Comparison of ENCODE assay signal across 1 cellular context in the genomic region with DNA sequence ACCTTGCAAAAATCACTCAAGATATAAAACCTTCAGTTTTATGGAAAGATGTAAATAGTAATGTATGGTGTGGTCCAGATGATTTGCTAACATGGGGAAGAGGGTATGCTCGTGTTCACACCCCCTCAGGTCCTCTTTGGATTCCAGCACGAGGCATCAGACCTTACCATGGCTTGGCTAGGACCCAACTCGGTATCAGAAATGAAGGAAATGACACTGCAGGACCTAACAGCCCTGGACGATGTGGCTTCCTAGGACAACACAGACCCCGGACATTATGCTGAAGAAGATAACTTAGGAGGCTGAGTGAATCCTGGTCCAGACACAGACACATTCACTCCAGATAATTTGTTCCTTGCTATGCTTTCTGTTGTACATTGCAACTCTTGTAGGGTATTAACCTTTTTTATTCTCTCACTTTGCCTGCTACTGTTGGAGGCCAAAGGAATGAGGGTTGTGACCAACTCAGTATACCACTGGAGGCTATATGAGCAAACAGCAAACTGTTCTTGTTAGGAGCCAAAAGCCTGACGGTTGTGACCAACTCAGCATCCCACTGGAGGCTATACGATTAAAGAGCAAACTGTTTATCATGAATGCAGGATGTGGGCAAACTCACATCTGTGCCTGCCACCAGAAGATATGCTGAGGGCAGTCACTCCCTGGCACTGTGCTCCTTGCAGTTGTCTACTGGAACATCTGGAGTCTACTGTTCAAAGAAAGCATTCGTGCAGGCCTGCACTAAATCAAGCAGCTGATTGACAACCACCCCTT.
A peak's percentile ranks its signal among the peaks of the same experiment; 100 is the strongest.
TF ChIP-seq lines count a peak whose summit lies in the region.

No MANE protein-coding gene starts in this region.

TF ChIP-seq in K562, 482 proteins besides CTCF, POLR2A, EP300 and RAD21 (continued from another document and continues in another):
- TF ChIP-seq, protein P1, sequence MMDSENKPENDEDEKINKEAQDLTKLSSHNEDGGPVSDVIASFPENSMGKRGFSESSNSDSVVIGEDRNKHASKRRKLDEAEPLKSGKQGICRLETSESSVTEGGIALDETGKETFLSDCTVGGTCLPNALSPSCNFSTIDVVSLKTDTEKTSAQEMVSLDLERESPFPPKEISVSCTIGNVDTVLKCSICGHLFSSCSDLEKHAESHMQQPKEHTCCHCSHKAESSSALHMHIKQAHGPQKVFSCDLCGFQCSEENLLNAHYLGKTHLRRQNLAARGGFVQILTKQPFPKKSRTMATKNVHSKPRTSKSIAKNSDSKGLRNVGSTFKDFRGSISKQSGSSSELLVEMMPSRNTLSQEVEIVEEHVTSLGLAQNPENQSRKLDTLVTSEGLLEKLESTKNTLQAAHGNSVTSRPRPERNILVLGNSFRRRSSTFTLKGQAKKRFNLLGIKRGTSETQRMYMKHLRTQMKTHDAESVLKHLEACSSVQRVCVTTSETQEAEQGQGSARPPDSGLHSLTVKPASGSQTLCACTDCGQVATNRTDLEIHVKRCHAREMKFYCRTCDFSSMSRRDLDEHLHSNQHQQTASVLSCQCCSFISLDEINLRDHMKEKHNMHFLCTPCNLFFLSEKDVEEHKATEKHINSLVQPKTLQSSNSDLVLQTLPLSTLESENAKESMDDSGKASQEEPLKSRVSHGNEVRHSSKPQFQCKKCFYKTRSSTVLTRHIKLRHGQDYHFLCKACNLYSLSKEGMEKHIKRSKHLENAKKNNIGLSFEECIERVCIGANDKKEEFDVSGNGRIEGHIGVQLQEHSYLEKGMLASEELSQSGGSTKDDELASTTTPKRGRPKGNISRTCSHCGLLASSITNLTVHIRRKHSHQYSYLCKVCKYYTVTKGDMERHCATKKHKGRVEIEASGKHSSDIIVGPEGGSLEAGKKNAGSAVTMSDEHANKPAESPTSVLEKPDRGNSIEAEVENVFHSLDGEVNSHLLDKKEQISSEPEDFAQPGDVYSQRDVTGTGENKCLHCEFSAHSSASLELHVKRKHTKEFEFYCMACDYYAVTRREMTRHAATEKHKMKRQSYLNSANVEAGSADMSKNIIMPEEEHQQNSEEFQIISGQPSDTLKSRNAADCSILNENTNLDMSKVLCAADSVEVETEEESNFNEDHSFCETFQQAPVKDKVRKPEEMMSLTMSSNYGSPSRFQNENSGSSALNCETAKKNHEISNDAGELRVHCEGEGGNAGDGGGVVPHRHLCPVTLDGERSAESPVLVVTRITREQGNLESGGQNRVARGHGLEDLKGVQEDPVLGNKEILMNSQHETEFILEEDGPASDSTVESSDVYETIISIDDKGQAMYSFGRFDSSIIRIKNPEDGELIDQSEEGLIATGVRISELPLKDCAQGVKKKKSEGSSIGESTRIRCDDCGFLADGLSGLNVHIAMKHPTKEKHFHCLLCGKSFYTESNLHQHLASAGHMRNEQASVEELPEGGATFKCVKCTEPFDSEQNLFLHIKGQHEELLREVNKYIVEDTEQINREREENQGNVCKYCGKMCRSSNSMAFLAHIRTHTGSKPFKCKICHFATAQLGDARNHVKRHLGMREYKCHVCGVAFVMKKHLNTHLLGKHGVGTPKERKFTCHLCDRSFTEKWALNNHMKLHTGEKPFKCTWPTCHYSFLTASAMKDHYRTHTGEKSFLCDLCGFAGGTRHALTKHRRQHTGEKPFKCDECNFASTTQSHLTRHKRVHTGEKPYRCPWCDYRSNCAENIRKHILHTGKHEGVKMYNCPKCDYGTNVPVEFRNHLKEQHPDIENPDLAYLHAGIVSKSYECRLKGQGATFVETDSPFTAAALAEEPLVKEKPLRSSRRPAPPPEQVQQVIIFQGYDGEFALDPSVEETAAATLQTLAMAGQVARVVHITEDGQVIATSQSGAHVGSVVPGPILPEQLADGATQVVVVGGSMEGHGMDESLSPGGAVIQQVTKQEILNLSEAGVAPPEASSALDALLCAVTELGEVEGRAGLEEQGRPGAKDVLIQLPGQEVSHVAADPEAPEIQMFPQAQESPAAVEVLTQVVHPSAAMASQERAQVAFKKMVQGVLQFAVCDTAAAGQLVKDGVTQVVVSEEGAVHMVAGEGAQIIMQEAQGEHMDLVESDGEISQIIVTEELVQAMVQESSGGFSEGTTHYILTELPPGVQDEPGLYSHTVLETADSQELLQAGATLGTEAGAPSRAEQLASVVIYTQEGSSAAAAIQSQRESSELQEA (IDR thresholded peaks at IDR 0.05; ENCODE audit: low read depth), result no peak
- no peak for TF ChIP-seq KLF13 (tag; IDR thresholded peaks at IDR 0.05; ENCODE audit: borderline replicate concordance, low read depth)
- no peak for TF ChIP-seq RBM25 (IDR thresholded peaks at IDR 0.05; ENCODE audit: low read depth, low read length, severe bottlenecking)
- peak in 1 of 2 experiments; percentile 61 for TF ChIP-seq E2F6 (IDR thresholded peaks at IDR 0.05; ENCODE audit: borderline replicate concordance in 1 of 2, extremely low read depth in 1 of 2, insufficient read depth in 1 of 2, insufficient read length in 1 of 2, low read depth in 1 of 2, low read length in 1 of 2, poor library complexity in 1 of 2, severe bottlenecking in 1 of 2)
- no peak for TF ChIP-seq ZNF449 (CRISPR knock-in tag; IDR thresholded peaks at IDR 0.05)
- TF ChIP-seq, protein P2, sequence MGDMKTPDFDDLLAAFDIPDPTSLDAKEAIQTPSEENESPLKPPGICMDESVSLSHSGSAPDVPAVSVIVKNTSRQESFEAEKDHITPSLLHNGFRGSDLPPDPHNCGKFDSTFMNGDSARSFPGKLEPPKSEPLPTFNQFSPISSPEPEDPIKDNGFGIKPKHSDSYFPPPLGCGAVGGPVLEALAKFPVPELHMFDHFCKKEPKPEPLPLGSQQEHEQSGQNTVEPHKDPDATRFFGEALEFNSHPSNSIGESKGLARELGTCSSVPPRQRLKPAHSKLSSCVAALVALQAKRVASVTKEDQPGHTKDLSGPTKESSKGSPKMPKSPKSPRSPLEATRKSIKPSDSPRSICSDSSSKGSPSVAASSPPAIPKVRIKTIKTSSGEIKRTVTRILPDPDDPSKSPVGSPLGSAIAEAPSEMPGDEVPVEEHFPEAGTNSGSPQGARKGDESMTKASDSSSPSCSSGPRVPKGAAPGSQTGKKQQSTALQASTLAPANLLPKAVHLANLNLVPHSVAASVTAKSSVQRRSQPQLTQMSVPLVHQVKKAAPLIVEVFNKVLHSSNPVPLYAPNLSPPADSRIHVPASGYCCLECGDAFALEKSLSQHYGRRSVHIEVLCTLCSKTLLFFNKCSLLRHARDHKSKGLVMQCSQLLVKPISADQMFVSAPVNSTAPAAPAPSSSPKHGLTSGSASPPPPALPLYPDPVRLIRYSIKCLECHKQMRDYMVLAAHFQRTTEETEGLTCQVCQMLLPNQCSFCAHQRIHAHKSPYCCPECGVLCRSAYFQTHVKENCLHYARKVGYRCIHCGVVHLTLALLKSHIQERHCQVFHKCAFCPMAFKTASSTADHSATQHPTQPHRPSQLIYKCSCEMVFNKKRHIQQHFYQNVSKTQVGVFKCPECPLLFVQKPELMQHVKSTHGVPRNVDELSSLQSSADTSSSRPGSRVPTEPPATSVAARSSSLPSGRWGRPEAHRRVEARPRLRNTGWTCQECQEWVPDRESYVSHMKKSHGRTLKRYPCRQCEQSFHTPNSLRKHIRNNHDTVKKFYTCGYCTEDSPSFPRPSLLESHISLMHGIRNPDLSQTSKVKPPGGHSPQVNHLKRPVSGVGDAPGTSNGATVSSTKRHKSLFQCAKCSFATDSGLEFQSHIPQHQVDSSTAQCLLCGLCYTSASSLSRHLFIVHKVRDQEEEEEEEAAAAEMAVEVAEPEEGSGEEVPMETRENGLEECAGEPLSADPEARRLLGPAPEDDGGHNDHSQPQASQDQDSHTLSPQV (IDR thresholded peaks at IDR 0.05), result peak; percentile 87
- TF ChIP-seq TAF15 (IDR thresholded peaks at IDR 0.05; ENCODE audit: low read depth, low read length), result no peak
- no peak for TF ChIP-seq ZNF133 (CRISPR knock-in tag; IDR thresholded peaks at IDR 0.05)
- TF ChIP-seq MTA2 (IDR thresholded peaks at IDR 0.05; ENCODE audit: low read depth), result 0 out of 2 replicates have a peak, but pooled peaks have one; percentile 6
- TF ChIP-seq TEAD4 (IDR thresholded peaks at IDR 0.05; ENCODE audit: low read length), result peak; percentile 61
- no peak for TF ChIP-seq TEAD4 (CRISPR knock-in tag; IDR thresholded peaks at IDR 0.05; ENCODE audit: borderline replicate concordance)
- no peak for TF ChIP-seq ZNF146 (CRISPR knock-in tag; IDR thresholded peaks at IDR 0.05; ENCODE audit: unreplicated experiment)
- peak; percentile 48 for TF ChIP-seq NCOR1 (IDR thresholded peaks at IDR 0.05)
- no peak for TF ChIP-seq ZNF282 (CRISPR knock-in tag; IDR thresholded peaks at IDR 0.05)
- 0 out of 2 replicates have a peak, but pooled peaks have one; percentile 18 for TF ChIP-seq EP400 (IDR thresholded peaks at IDR 0.05)
- TF ChIP-seq HOMEZ (CRISPR knock-in tag; IDR thresholded peaks at IDR 0.05), result no peak
- TF ChIP-seq, protein P3, sequence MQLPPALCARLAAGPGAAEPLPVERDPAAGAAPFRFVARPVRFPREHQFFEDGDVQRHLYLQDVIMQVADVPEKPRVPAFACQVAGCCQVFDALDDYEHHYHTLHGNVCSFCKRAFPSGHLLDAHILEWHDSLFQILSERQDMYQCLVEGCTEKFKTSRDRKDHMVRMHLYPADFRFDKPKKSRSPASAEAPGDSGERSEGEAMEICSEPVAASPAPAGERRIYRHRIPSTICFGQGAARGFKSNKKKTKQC (CRISPR knock-in tag; IDR thresholded peaks at IDR 0.05), result no peak
- TF ChIP-seq ZFX (CRISPR knock-in tag; IDR thresholded peaks at IDR 0.05), result no peak
- no peak for TF ChIP-seq ZEB2 (IDR thresholded peaks at IDR 0.05)
- TF ChIP-seq CBFA2T2 (conservative IDR thresholded peaks at IDR 0.05), result peak; percentile 75
- TF ChIP-seq ZBED1 (IDR thresholded peaks at IDR 0.05), result no peak
- TF ChIP-seq, protein P4, sequence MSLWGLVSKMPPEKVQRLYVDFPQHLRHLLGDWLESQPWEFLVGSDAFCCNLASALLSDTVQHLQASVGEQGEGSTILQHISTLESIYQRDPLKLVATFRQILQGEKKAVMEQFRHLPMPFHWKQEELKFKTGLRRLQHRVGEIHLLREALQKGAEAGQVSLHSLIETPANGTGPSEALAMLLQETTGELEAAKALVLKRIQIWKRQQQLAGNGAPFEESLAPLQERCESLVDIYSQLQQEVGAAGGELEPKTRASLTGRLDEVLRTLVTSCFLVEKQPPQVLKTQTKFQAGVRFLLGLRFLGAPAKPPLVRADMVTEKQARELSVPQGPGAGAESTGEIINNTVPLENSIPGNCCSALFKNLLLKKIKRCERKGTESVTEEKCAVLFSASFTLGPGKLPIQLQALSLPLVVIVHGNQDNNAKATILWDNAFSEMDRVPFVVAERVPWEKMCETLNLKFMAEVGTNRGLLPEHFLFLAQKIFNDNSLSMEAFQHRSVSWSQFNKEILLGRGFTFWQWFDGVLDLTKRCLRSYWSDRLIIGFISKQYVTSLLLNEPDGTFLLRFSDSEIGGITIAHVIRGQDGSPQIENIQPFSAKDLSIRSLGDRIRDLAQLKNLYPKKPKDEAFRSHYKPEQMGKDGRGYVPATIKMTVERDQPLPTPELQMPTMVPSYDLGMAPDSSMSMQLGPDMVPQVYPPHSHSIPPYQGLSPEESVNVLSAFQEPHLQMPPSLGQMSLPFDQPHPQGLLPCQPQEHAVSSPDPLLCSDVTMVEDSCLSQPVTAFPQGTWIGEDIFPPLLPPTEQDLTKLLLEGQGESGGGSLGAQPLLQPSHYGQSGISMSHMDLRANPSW (CRISPR knock-in tag; IDR thresholded peaks at IDR 0.05), result no peak
- peak; percentile 29 for TF ChIP-seq MEIS2 (IDR thresholded peaks at IDR 0.05; ENCODE audit: partially characterized antibody)
- no peak for TF ChIP-seq RNF219 (CRISPR knock-in tag; IDR thresholded peaks at IDR 0.05)
